12 cellular contexts compared by ENCODE assay signal in genomic region chr2:143524001-143524608, GRCh38.
DNase-seq lines count a peak whose midpoint lies in the region; ATAC-seq and TF ChIP-seq lines count a peak whose summit lies in the region.
"Had no signal": no experiment of that assay in that cellular context is flagged by ENCODE, and none has a peak within 500 bp of the region (broad histone marks: within the 10 kb centered on the region; RNA-seq: fewer than 3 reads in every experiment).

No MANE protein-coding gene starts in this region.

- H3K27me3 Mint-ChIP-seq in Calu3 (ENCODE audit: unreplicated experiment), result no peaks in the 10 kb centered on the region
- H3K27me3 Mint-ChIP-seq: activated naive CD8-positive, alpha-beta T cell treated with anti-CD3 and anti-CD28 coated beads, Interleukin-2, amount 10 ng/mL, durations not matched to agents 7 days and 5 days had no signal

- no peaks in the 10 kb centered on the region for H3K9me3 Mint-ChIP-seq in Calu3 (ENCODE audit: low read depth, unreplicated experiment)
- H3K9me3 Mint-ChIP-seq: activated naive CD8-positive, alpha-beta T cell treated with anti-CD3 and anti-CD28 coated beads, Interleukin-2, amount 10 ng/mL, durations not matched to agents 7 days and 5 days had no signal

- TF ChIP-seq CTCF in gastroesophageal sphincter (IDR thresholded peaks at IDR 0.05), result no peak
- TF ChIP-seq CTCF in Calu3 (IDR thresholded peaks at IDR 0.05; ENCODE audit: unreplicated experiment), result no peak

- H3K4me1 Mint-ChIP-seq in Calu3 (ENCODE audit: low read depth, unreplicated experiment), result no peaks in the 10 kb centered on the region

- H3K36me3 ChIP-seq in gastroesophageal sphincter, result no peaks in the 10 kb centered on the region
- no peaks in the 10 kb centered on the region for H3K36me3 ChIP-seq in skeletal muscle satellite cell (ENCODE audit: insufficient read depth, low read length)

- no peak overlapping the region for H3K27ac Mint-ChIP-seq in Calu3 (ENCODE audit: unreplicated experiment)
- H3K27ac Mint-ChIP-seq: activated naive CD8-positive, alpha-beta T cell treated with anti-CD3 and anti-CD28 coated beads, Interleukin-2, amount 10 ng/mL, durations not matched to agents 7 days and 5 days had no signal

- H3K9me3 ChIP-seq in gastroesophageal sphincter (no peaks in the 10 kb centered on the region), skeletal muscle satellite cell (replicated peaks; ENCODE audit: low read length) (no peaks in the 10 kb centered on the region)

- TF ChIP-seq POLR2A in gastroesophageal sphincter (IDR thresholded peaks at IDR 0.05) (no peak), GM18505 (IDR thresholded peaks at IDR 0.05; ENCODE audit: borderline replicate concordance, extremely low read depth, insufficient read depth, insufficient read length) (no peak)

- 0 to 26% methylated on average over 3 of the region's 3 CpGs for WGBS in gastroesophageal sphincter (ENCODE audit: low coverage in 1 of 2), 2 donors

- H3K27ac ChIP-seq in gastroesophageal sphincter, result peak overlapping the region in 3 of 4 donors; percentile 17 to 46 (median 44)
- H3K27ac ChIP-seq: RWPE1 had no signal

- no peak for TF ChIP-seq EP300 in gastroesophageal sphincter (IDR thresholded peaks at IDR 0.05)

- ATAC-seq in gastroesophageal sphincter, result no peak
- no peak for ATAC-seq in GM19351 (IDR thresholded peaks at IDR 0.05; ENCODE audit: unreplicated experiment)
- no peak for ATAC-seq in GM18505 (IDR thresholded peaks at IDR 0.05; ENCODE audit: unreplicated experiment)

- no peak overlapping the region for H3K4me3 Mint-ChIP-seq in Calu3 (ENCODE audit: low read depth, unreplicated experiment)

- DNase-seq in GM03348 (ENCODE audit: low spot score), result peak; percentile 18
- DNase-seq in amniotic epithelial cell (ENCODE audit: low read depth), result peak; percentile 85
- no peak for DNase-seq in Calu3
- no peak for DNase-seq in NCI-H2171 (lab: John Stamatoyannopoulos, UW)
- DNase-seq: activated naive CD8-positive, alpha-beta T cell treated with anti-CD3 and anti-CD28 coated beads, Interleukin-2, amount 10 ng/mL, durations not matched to agents 7 days and 5 days; COR-L47; NCI-H1048 had no signal

- CTCF ChIA-PET in Calu3 (lab: Charles Lee), result no interaction called here

- intact Hi-C loops in Calu3 (cut with micrococcal nuclease; ENCODE audit: unreplicated experiment), result no loop called here

- peaks cover 2 to 31% (median 3%) of the 10 kb centered on the region in 3 donors for H3K4me1 ChIP-seq in gastroesophageal sphincter
- peaks cover 24% of the 10 kb centered on the region for H3K4me1 ChIP-seq in skeletal muscle satellite cell (ENCODE audit: control insufficient read depth, insufficient read depth, low read length)

- peak overlapping the region; percentile 63 for H3K4me2 ChIP-seq in skeletal muscle satellite cell (ENCODE audit: low read length)

- peak overlapping the region; percentile 53 for H3K9ac ChIP-seq in skeletal muscle satellite cell (ENCODE audit: low read depth, low read length)

- H3K27me3 ChIP-seq in gastroesophageal sphincter, result no peaks in the 10 kb centered on the region
- no peaks in the 10 kb centered on the region for H3K27me3 ChIP-seq in skeletal muscle satellite cell (ENCODE audit: control insufficient read depth, insufficient read depth, low read length)

- H3K36me3 Mint-ChIP-seq in Calu3 (ENCODE audit: insufficient read depth, unreplicated experiment), result no peaks in the 10 kb centered on the region

- H3K4me3 ChIP-seq in gastroesophageal sphincter, result no peak overlapping the region
- H3K4me3 ChIP-seq in skeletal muscle satellite cell (ENCODE audit: low read length), result no peak overlapping the region

- BruUV-seq in Calu3 (replicated peaks; lab: Mats Ljungman, UMichigan), result no TSS peak

Comparison
In these comparisons a context has a peak if more than half of its experiments do, and no peak if none do; other contexts are left out.
1. DNase-seq: peak in GM03348 (single experiment) and amniotic epithelial cell (single experiment); none in Calu3 (single experiment) and NCI-H2171 (single experiment).